In the genomic region with DNA sequence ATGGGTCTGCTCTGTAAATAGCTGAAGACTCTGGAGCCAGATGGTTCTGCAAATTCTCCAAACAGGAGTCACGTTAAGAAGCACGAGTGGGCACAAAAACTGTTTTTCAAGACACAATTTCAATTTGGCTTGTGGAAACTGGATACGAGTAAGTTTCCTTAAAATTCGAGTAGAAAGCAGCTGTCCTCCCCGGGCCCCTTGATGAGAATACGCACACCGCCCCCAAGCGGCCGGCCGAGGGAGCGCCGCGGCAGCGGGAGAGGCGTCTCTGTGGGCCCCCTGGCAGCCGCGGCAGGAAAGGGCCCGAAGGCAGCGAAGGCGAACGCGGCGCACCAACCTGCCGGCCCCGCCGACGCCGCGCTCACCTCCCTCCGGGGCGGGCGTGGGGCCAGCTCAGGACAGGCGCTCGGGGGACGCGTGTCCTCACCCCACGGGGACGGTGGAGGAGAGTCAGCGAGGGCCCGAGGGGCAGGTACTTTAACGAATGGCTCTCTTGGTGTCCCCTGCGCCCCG, we compare ENCODE assay signal across 8 cellular contexts. TPM values are rescaled to one million over a fixed set of nuclear protein-coding genes. Genes with fewer than 3 reads are reported as not detected.
DNase-seq lines count a peak whose midpoint lies in the region; ATAC-seq and TF ChIP-seq lines count a peak whose summit lies in the region.

No MANE protein-coding gene starts in this region.

- H3K4me3 Mint-ChIP-seq in neural crest cell, result peak overlapping the region; percentile 85

- peak; percentile 63 for ATAC-seq in GM21576 (IDR thresholded peaks at IDR 0.05; ENCODE audit: unreplicated experiment)
- ATAC-seq in RWPE2 (ENCODE audit: low read depth), result peak; percentile 36
- peak; percentile 87 for ATAC-seq in stimulated activated naive CD8-positive, alpha-beta T cell treated with anti-CD3 and anti-CD28 coated beads, Interleukin-15, Interleukin-2, amounts not matched to agents 100 U/mL and 50 U/mL, for 24 hours

- H2AFZ ChIP-seq in KMS-11 (ENCODE audit: low read depth), result peak overlapping the region; percentile 90

- peaks cover 4% of the 10 kb centered on the region for H3K9me3 Mint-ChIP-seq in neural crest cell

- DNase-seq in Caki2 (ENCODE audit: low read depth) (peak; percentile 91), RWPE2 (ENCODE audit: low spot score) (peak; percentile 93), fibroblast of the conjunctiva (ENCODE audit: low read depth) (peak; percentile 89), neural crest cell (ENCODE audit: low read depth, low spot score) (peak; percentile 96)
- DNase-seq in activated effector memory CD4-positive, alpha-beta T cell treated with anti-CD3 and anti-CD28 coated beads, Interleukin-2, amount 50 U/mL, for 16 hours, result peak; percentile 95
- DNase-seq in stimulated activated naive CD8-positive, alpha-beta T cell treated with anti-CD3 and anti-CD28 coated beads, Interleukin-15, Interleukin-2, amounts not matched to agents 100 U/mL and 50 U/mL, for 24 hours, result peak; percentile 93

- H3K27me3 ChIP-seq in KMS-11 (ENCODE audit: insufficient read depth, low read depth) (peaks cover 11% of the 10 kb centered on the region), RWPE2 (ENCODE audit: insufficient read depth, poor library complexity, severe bottlenecking) (no peaks in the 10 kb centered on the region)

- H4K20me1 ChIP-seq in KMS-11 (ENCODE audit: insufficient read depth), result no peaks in the 10 kb centered on the region

- H3K36me3 ChIP-seq in KMS-11 (ENCODE audit: insufficient read depth), result no peaks in the 10 kb centered on the region
- peaks cover 42% of the 10 kb centered on the region for H3K36me3 ChIP-seq in RWPE2 (ENCODE audit: low read depth)

- H3K9ac ChIP-seq in KMS-11, result no peak overlapping the region

- H3K4me1 Mint-ChIP-seq in neural crest cell, result peaks cover 29% of the 10 kb centered on the region

- no peaks in the 10 kb centered on the region for H3K79me2 ChIP-seq in KMS-11 (ENCODE audit: insufficient read depth, low read depth)

- H3K4me2 ChIP-seq in KMS-11, result peak overlapping the region; percentile 51

- peaks cover 25% of the 10 kb centered on the region for H3K27me3 Mint-ChIP-seq in neural crest cell (ENCODE audit: low read depth)

- in situ Hi-C loops in Caki2 (cut with HindIII; ENCODE audit: low pct_unique_long_range_greater_than_20kb, low sequenced_read_pairs), result no loop called here

- H3K4me3 ChIP-seq in KMS-11 (IDR thresholded peaks at IDR 0.05; ENCODE audit: insufficient read depth, low read depth, low read length), result no peak overlapping the region
- peak overlapping the region; percentile 68 for H3K4me3 ChIP-seq in RWPE2 (ENCODE audit: severe bottlenecking)

- H3K9me3 ChIP-seq in RWPE2 (ENCODE audit: severe bottlenecking), result no peaks in the 10 kb centered on the region

- TF ChIP-seq CTCF in KMS-11 (conservative IDR thresholded peaks at IDR 0.05; ENCODE audit: low read depth, low read length), result peak; percentile 92
- peak; percentile 100 for TF ChIP-seq CTCF in RWPE2 (IDR thresholded peaks at IDR 0.05; ENCODE audit: poor library complexity, severe bottlenecking)
- TF ChIP-seq CTCF in neural crest cell (conservative IDR thresholded peaks at IDR 0.05), result peak; percentile 99

- H3K4me1 ChIP-seq in KMS-11 (ENCODE audit: low read depth, poor library complexity, severe bottlenecking) (no peaks in the 10 kb centered on the region), RWPE2 (ENCODE audit: insufficient read depth, poor library complexity, severe bottlenecking) (peaks cover 20% of the 10 kb centered on the region)

- H3K27ac ChIP-seq in KMS-11 (no peak overlapping the region), RWPE2 (ENCODE audit: poor library complexity, severe bottlenecking) (peak overlapping the region; percentile 95)

- H3K36me3 Mint-ChIP-seq in neural crest cell (ENCODE audit: low read depth), result peaks cover 5% of the 10 kb centered on the region

- H3K27ac Mint-ChIP-seq in neural crest cell (ENCODE audit: unreplicated experiment), result peak overlapping the region; percentile 45

RNA-seq across cellular contexts. Expression of a gene that starts 0.7 kb away (rescaled TPM):
- 63.4 and 128 TPM in 2 replicates for total RNA-seq in Caki2 (2014; rRNA removed; shearing (Covaris generic); ENCODE audit: low replicate concordance)
- 17.3 and 20.7 TPM in 2 replicates for total RNA-seq in neural crest cell

Comparison
In these comparisons a context has a peak if more than half of its experiments do, and no peak if none do; other contexts are left out.
1. ATAC-seq: peak in every context shown above with its lines; median percentile 87 in stimulated activated naive CD8-positive, alpha-beta T cell treated with anti-CD3 and anti-CD28 coated beads, Interleukin-15, Interleukin-2, amounts not matched to agents 100 U/mL and 50 U/mL, for 24 hours; 63 in GM21576; 36 in RWPE2.